10 cellular contexts compared by ENCODE assay signal in the genomic region with DNA sequence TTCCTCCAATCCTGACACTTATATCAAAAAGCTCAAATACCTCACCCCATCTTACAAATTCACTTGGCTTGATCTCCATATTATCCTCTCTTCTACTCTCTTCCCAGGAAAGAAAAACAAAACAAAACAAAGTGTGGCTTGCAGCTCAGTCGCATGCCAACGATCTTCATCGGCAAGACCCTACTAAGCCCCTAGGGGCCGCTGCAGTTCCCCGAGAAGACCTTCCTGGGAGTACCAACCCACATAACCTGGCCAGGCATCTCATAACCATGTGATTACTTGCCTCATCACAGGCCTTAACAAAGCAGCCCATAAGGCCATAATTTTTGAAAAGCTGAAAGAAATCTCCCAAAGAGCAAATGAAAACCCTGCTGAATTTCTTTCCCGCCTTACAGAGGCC.
DNase-seq lines count a peak whose midpoint lies in the region; ATAC-seq and TF ChIP-seq lines count a peak whose summit lies in the region.
"Had no signal": no experiment of that assay in that cellular context is flagged by ENCODE, and none has a peak within 500 bp of the region (broad histone marks: within the 10 kb centered on the region; RNA-seq: fewer than 3 reads in every experiment).

No MANE protein-coding gene starts in this region.

- H3K4me1 ChIP-seq in effector memory CD4-positive, alpha-beta T cell (ENCODE audit: control insufficient read depth, insufficient read depth, low read length, poor library complexity, severe bottlenecking) = peaks cover 26% of the 10 kb centered on the region
- H3K4me1 ChIP-seq: parathyroid adenoma had no signal

- peak; percentile 31 for TF ChIP-seq CTCF in cardiac fibroblast (IDR thresholded peaks at IDR 0.05; ENCODE audit: low read depth, low read length)

- no peaks in the 10 kb centered on the region for H3K9me3 ChIP-seq in effector memory CD4-positive, alpha-beta T cell (ENCODE audit: control insufficient read depth, low read length)

- no peak overlapping the region for H3K4me3 Mint-ChIP-seq in activated naive CD4-positive, alpha-beta T cell treated with anti-CD3 and anti-CD28 coated beads, Interleukin-2, amount 10 ng/mL, durations not matched to agents 7 days and 5 days
- H3K4me3 Mint-ChIP-seq in activated naive CD4-positive, alpha-beta T cell treated with anti-CD3 and anti-CD28 coated beads for 36 hours = no peak overlapping the region
- peak overlapping the region; percentile 55 for H3K4me3 Mint-ChIP-seq in stimulated activated memory B cell treated with anti-CD40 and anti-IgM and Interleukin-4, amounts not matched to agents 10 μg/mL and 1 μg/mL and 100 μg/mL, for 72 hours

- H3K27ac ChIP-seq in effector memory CD4-positive, alpha-beta T cell (ENCODE audit: insufficient read depth, low read length, poor library complexity, severe bottlenecking) = no peak overlapping the region
- H3K27ac ChIP-seq: parathyroid adenoma had no signal

- no peak for DNase-seq in activated naive CD4-positive, alpha-beta T cell treated with anti-CD3 and anti-CD28 coated beads, Interleukin-2, amount 10 ng/mL, durations not matched to agents 7 days and 5 days
- no peak for DNase-seq in activated naive CD4-positive, alpha-beta T cell treated with anti-CD3 and anti-CD28 coated beads for 36 hours
- peak; percentile 58 for DNase-seq in NCI-H2107 treated with DMSO at 0.1 percent for 48 hours (lab: John Stamatoyannopoulos, UW; ENCODE audit: unreplicated experiment)
- DNase-seq in cardiac fibroblast (ENCODE audit: low read depth in 2 of 2) = peak; percentile 4 to 28
- DNase-seq in effector memory CD4-positive, alpha-beta T cell = no peak
- DNase-seq: NCI-H446 treated with DMSO at 0.1 percent for 48 hours had no signal

- no peaks in the 10 kb centered on the region for H3K36me3 ChIP-seq in effector memory CD4-positive, alpha-beta T cell (ENCODE audit: control insufficient read depth, insufficient read depth, low read length)

- H3K4me1 Mint-ChIP-seq in activated naive CD4-positive, alpha-beta T cell treated with anti-CD3 and anti-CD28 coated beads, Interleukin-2, amount 10 ng/mL, durations not matched to agents 7 days and 5 days = peaks cover 52% of the 10 kb centered on the region
- H3K4me1 Mint-ChIP-seq in activated naive CD4-positive, alpha-beta T cell treated with anti-CD3 and anti-CD28 coated beads for 36 hours (ENCODE audit: low read depth) = peaks cover 26% of the 10 kb centered on the region
- peaks cover 65% of the 10 kb centered on the region for H3K4me1 Mint-ChIP-seq in stimulated activated memory B cell treated with anti-CD40 and anti-IgM and Interleukin-4, amounts not matched to agents 10 μg/mL and 1 μg/mL and 100 μg/mL, for 72 hours

- H3K4me3 ChIP-seq in cardiac fibroblast (replicated peaks in 1 of 2; ENCODE audit: low read depth in 2 of 2, low read length in 2 of 2) = no peak overlapping the region
- H3K4me3 ChIP-seq in effector memory CD4-positive, alpha-beta T cell (ENCODE audit: insufficient read depth, low read depth, low read length, poor library complexity, severe bottlenecking) = no peak overlapping the region

- H3K27me3 ChIP-seq in effector memory CD4-positive, alpha-beta T cell (replicated peaks; ENCODE audit: control insufficient read depth, insufficient read depth, low read length, poor library complexity, severe bottlenecking) = no peaks in the 10 kb centered on the region

- H3K36me3 Mint-ChIP-seq in activated naive CD4-positive, alpha-beta T cell treated with anti-CD3 and anti-CD28 coated beads, Interleukin-2, amount 10 ng/mL, durations not matched to agents 7 days and 5 days = peaks cover 42% of the 10 kb centered on the region
- H3K36me3 Mint-ChIP-seq in activated naive CD4-positive, alpha-beta T cell treated with anti-CD3 and anti-CD28 coated beads for 36 hours (ENCODE audit: low read depth) = peaks cover 1% of the 10 kb centered on the region
- peaks cover 66% of the 10 kb centered on the region for H3K36me3 Mint-ChIP-seq in stimulated activated memory B cell treated with anti-CD40 and anti-IgM and Interleukin-4, amounts not matched to agents 10 μg/mL and 1 μg/mL and 100 μg/mL, for 72 hours

- H3K27ac Mint-ChIP-seq in activated naive CD4-positive, alpha-beta T cell treated with anti-CD3 and anti-CD28 coated beads, Interleukin-2, amount 10 ng/mL, durations not matched to agents 7 days and 5 days = peak overlapping the region; percentile 88
- H3K27ac Mint-ChIP-seq in activated naive CD4-positive, alpha-beta T cell treated with anti-CD3 and anti-CD28 coated beads for 36 hours = no peak overlapping the region
- H3K27ac Mint-ChIP-seq in stimulated activated memory B cell treated with anti-CD40 and anti-IgM and Interleukin-4, amounts not matched to agents 10 μg/mL and 1 μg/mL and 100 μg/mL, for 72 hours = peak overlapping the region; percentile 97

- peaks cover 50% of the 10 kb centered on the region for H3K9me3 Mint-ChIP-seq in activated naive CD4-positive, alpha-beta T cell treated with anti-CD3 and anti-CD28 coated beads, Interleukin-2, amount 10 ng/mL, durations not matched to agents 7 days and 5 days
- peaks cover 4% of the 10 kb centered on the region for H3K9me3 Mint-ChIP-seq in activated naive CD4-positive, alpha-beta T cell treated with anti-CD3 and anti-CD28 coated beads for 36 hours
- H3K9me3 Mint-ChIP-seq in stimulated activated memory B cell treated with anti-CD40 and anti-IgM and Interleukin-4, amounts not matched to agents 10 μg/mL and 1 μg/mL and 100 μg/mL, for 72 hours = peaks cover 36% of the 10 kb centered on the region

- CTCF ChIA-PET in activated naive CD4-positive, alpha-beta T cell treated with anti-CD3 and anti-CD28 coated beads, Interleukin-2, amount 10 ng/mL, durations not matched to agents 7 days and 5 days (lab: Charles Lee) = no interaction called here
- CTCF ChIA-PET in activated naive CD4-positive, alpha-beta T cell treated with anti-CD3 and anti-CD28 coated beads for 36 hours (lab: Charles Lee) = no interaction called here

- peaks cover 4% of the 10 kb centered on the region for H3K27me3 Mint-ChIP-seq in activated naive CD4-positive, alpha-beta T cell treated with anti-CD3 and anti-CD28 coated beads, Interleukin-2, amount 10 ng/mL, durations not matched to agents 7 days and 5 days
- H3K27me3 Mint-ChIP-seq in activated naive CD4-positive, alpha-beta T cell treated with anti-CD3 and anti-CD28 coated beads for 36 hours (ENCODE audit: low read depth) = peaks cover 14% of the 10 kb centered on the region
- H3K27me3 Mint-ChIP-seq in stimulated activated memory B cell treated with anti-CD40 and anti-IgM and Interleukin-4, amounts not matched to agents 10 μg/mL and 1 μg/mL and 100 μg/mL, for 72 hours = no peaks in the 10 kb centered on the region

- intact Hi-C loops in activated naive CD4-positive, alpha-beta T cell treated with anti-CD3 and anti-CD28 coated beads for 36 hours (cut with micrococcal nuclease) = no loop called here

- no peak for ATAC-seq in stimulated activated memory B cell treated with anti-CD40 and anti-IgM and Interleukin-4, amounts not matched to agents 10 μg/mL and 1 μg/mL and 100 μg/mL, for 72 hours
- ATAC-seq in HG02884 (IDR thresholded peaks at IDR 0.05; ENCODE audit: unreplicated experiment) (no peak), GM19455 (IDR thresholded peaks at IDR 0.05; ENCODE audit: unreplicated experiment) (no peak)

Comparison
In these comparisons a context has a peak if more than half of its experiments do, and no peak if none do; other contexts are left out.
1. DNase-seq: peak in NCI-H2107 treated with DMSO at 0.1 percent for 48 hours (single experiment) and cardiac fibroblast (2 of 2); none in activated naive CD4-positive, alpha-beta T cell treated with anti-CD3 and anti-CD28 coated beads, Interleukin-2, amount 10 ng/mL, durations not matched to agents 7 days and 5 days (single experiment), activated naive CD4-positive, alpha-beta T cell treated with anti-CD3 and anti-CD28 coated beads for 36 hours (single experiment) and effector memory CD4-positive, alpha-beta T cell (0 of 3).